In genomic region chr11:86812981-86813380, GRCh38 we compare ENCODE assay signal across 21 cellular contexts. TPM values are rescaled to one million over a fixed set of nuclear protein-coding genes. Genes with fewer than 3 reads are reported as not detected.
A peak's percentile ranks its signal among the peaks of the same experiment; 100 is the strongest.
DNase-seq lines count a peak whose midpoint lies in the region; ATAC-seq, FAIRE-seq and TF ChIP-seq lines count a peak whose summit lies in the region.
"Had no signal": no experiment of that assay in that cellular context is flagged by ENCODE, and none has a peak within 500 bp of the region (broad histone marks: within the 10 kb centered on the region; RNA-seq: fewer than 3 reads in every experiment).

No MANE protein-coding gene starts in this region.

- H3K4me1 ChIP-seq in GM12878 (ENCODE audit: control insufficient read depth, insufficient read depth, low read length) = no peaks in the 10 kb centered on the region
- H3K4me1 ChIP-seq in tibial artery = peaks cover 2 to 93% (median 60%) of the 10 kb centered on the region in 4 donors

- H3K27me3 ChIP-seq in GM12878 (replicated peaks in 1 of 2; ENCODE audit: control insufficient read depth in 2 of 2, insufficient read depth in 2 of 2, low read length in 1 of 2) (no peaks in the 10 kb centered on the region; a peak in 2 of 4 replicates), tibial artery (no peaks in the 10 kb centered on the region)
- H3K27me3 ChIP-seq: ascending aorta had no signal

- no peaks in the 10 kb centered on the region for H4K20me1 ChIP-seq in GM12878 (ENCODE audit: control insufficient read depth, insufficient read depth)

- peak; percentile 39 for DNase-seq in DMS53 (lab: John Stamatoyannopoulos, UW)
- no peak for DNase-seq in DMS53 treated with DMSO at 0.1 percent for 48 hours (lab: John Stamatoyannopoulos, UW; ENCODE audit: unreplicated experiment)
- no peak for DNase-seq in GM12878 (ENCODE audit: low read depth, low spot score)
- no peak for DNase-seq in tibial artery
- DNase-seq in NCI-H82 treated with DMSO at 0.1 percent for 48 hours (lab: John Stamatoyannopoulos, UW; ENCODE audit: unreplicated experiment) = no peak
- no peak for DNase-seq in UCSD-AML1 (lab: John Stamatoyannopoulos, UW; ENCODE audit: unreplicated experiment)
- DNase-seq in NCI-H2081 (lab: John Stamatoyannopoulos, UW) = no peak
- DNase-seq: 8988T; activated B cell treated with CpG ODN at 0.5 μM for 24 hours; activated CD8-positive, alpha-beta memory T cell treated with anti-CD3 and anti-CD28 coated beads, Interleukin-2, amount 10 ng/mL, durations not matched to agents 7 days and 5 days; activated naive CD4-positive, alpha-beta T cell treated with Interleukin-2 at 50 U/mL for 16 hours; C1 segment of cervical spinal cord; DMS79 treated with DMSO at 0.1 percent for 48 hours; left cardiac atrium; NCI-H1105; Right ventricle myocardium superior; stimulated activated CD4-positive, alpha-beta T cell treated with anti-CD3 and anti-CD28 coated beads, Interleukin-4, amount 100 ng/mL, for 4 hours; T-helper 17 cell had no signal

- ATAC-seq in HG02852 (IDR thresholded peaks at IDR 0.05; ENCODE audit: unreplicated experiment) (peak; percentile 55), GM12878 (peak; percentile 59)
- ATAC-seq: activated CD8-positive, alpha-beta memory T cell treated with anti-CD3 and anti-CD28 coated beads, Interleukin-2, amount 10 ng/mL, durations not matched to agents 7 days and 5 days; T-helper 17 cell had no signal

- SMC1A ChIA-PET in GM12878 (lab: Charles Lee; ENCODE audit: uncharacterized antibody, unreplicated experiment) = interaction anchor here (0.6 kb wide), 1 partner anchor 12 kb away, joined by 3 read pairs; no protein-coding TSS in a partner anchor

- no peak for TF ChIP-seq RAD21 in GM12878 (IDR thresholded peaks at IDR 0.05; ENCODE audit: insufficient read depth, low read depth, low read length)

- H3K9me3 ChIP-seq in GM12878 (replicated peaks; ENCODE audit: control insufficient read depth, insufficient read depth, low read length) (no peaks in the 10 kb centered on the region), tibial artery (no peaks in the 10 kb centered on the region)
- H3K9me3 ChIP-seq: ascending aorta had no signal

- POLR2A ChIA-PET in GM12878 (lab: Charles Lee) = interaction anchor here (0.6 kb wide), 1 partner anchor 356 kb away, joined by 3 read pairs; no protein-coding TSS in a partner anchor

- no peak for FAIRE-seq in GM12878 (lab: Jason Lieb, UNC)
- FAIRE-seq: endometrium had no signal

- H3K27ac ChIP-seq in GM12878 (ENCODE audit: control insufficient read depth, insufficient read depth) = no peak overlapping the region
- H3K27ac ChIP-seq in tibial artery = peak overlapping the region; percentile 86 to 87

- H3K4me3 ChIP-seq in GM12878 = no peak overlapping the region
- no peak overlapping the region for H3K4me3 ChIP-seq in tibial artery
- H3K4me3 ChIP-seq: ascending aorta had no signal

- H3K4me2 ChIP-seq in GM12878 (ENCODE audit: control insufficient read depth, insufficient read depth) = no peak overlapping the region

- no TSS peak for BruUV-seq in GM12878 (replicated peaks; lab: Mats Ljungman, UMichigan)

- in situ Hi-C loops in GM12878 (cut with MboI) = loop anchor here (10.0 to 25.0 kb wide), 3 partner anchors 198 to 1226 kb away; partner anchors contain the start of gene CCDC83

- H3K36me3 ChIP-seq in GM12878 (ENCODE audit: control insufficient read depth in 2 of 2, insufficient read depth in 2 of 2, low read length in 1 of 2) = no peaks in the 10 kb centered on the region
- peaks cover 4 to 8% (median 7%) of the 10 kb centered on the region in 3 donors for H3K36me3 ChIP-seq in tibial artery

- H3K79me2 ChIP-seq in GM12878 (ENCODE audit: control insufficient read depth, insufficient read depth, low read length) = no peaks in the 10 kb centered on the region

- intact Hi-C loops in GM12878 (cut with micrococcal nuclease; ENCODE audit: unreplicated experiment) = no loop called here
- intact Hi-C loops in tibial artery (cut with DNase I; ENCODE audit: low total_unique reads) = no loop called here

- no peak overlapping the region for H3K9ac ChIP-seq in GM12878 (ENCODE audit: control insufficient read depth, insufficient read depth, low read length)

- WGBS in GM12878 (ENCODE audit: insufficient coverage, insufficient replicate concordance, low lambda C conversion rate, missing lambda C conversion rate) = 0% methylated on average over 1 of the region's 1 CpG

- H2AFZ ChIP-seq in GM12878 (ENCODE audit: control insufficient read depth, low read depth, low read length) = no peak overlapping the region

- no peak for TF ChIP-seq POLR2A in GM12878 (IDR thresholded peaks at IDR 0.05; ENCODE audit: low read depth, low read length)

- no peak for TF ChIP-seq CTCF in GM12878 (IDR thresholded peaks at IDR 0.05 in 2 of 3, conservative IDR thresholded peaks at IDR 0.05 in 1 of 3; ENCODE audit: control insufficient read depth in 2 of 3, extremely low read depth in 1 of 3, insufficient read depth in 1 of 3, low read depth in 3 of 3, low read length in 3 of 3)
- no peak for TF ChIP-seq CTCF in tibial artery (IDR thresholded peaks at IDR 0.05)

- CTCF ChIA-PET in GM12878 (lab: Yijun Ruan, JAX) = interaction anchor here (0.6 to 1.9 kb wide), 5 partner anchors 14 to 358 kb away, joined by 3 to 8 read pairs (median 4); no protein-coding TSS in a partner anchor

- RAD21 ChIA-PET in GM12878 (lab: Charles Lee; ENCODE audit: unreplicated experiment) = interaction anchor here (0.9 kb wide), 1 partner anchor 355 kb away, joined by 4 read pairs; no protein-coding TSS in a partner anchor

- TF ChIP-seq EP300 in GM12878 (IDR thresholded peaks at IDR 0.05; ENCODE audit: borderline replicate concordance in 1 of 2, control insufficient read depth in 1 of 2, low read depth in 2 of 2, low read length in 2 of 2) = no peak

TF ChIP-seq in GM12878, 131 proteins besides CTCF, POLR2A, EP300 and RAD21 (continues in another document):
- TF ChIP-seq ZNF622 (IDR thresholded peaks at IDR 0.05) (no peak), USF2 (IDR thresholded peaks at IDR 0.05; ENCODE audit: borderline replicate concordance, low read depth, low read length) (no peak), TCF7 (IDR thresholded peaks at IDR 0.05; ENCODE audit: borderline replicate concordance) (no peak), PML (IDR thresholded peaks at IDR 0.05; ENCODE audit: low read length) (no peak), IRF5 (IDR thresholded peaks at IDR 0.05; ENCODE audit: borderline replicate concordance) (no peak), CHD1 (IDR thresholded peaks at IDR 0.05; ENCODE audit: low read depth, low read length) (no peak), SKIL (IDR thresholded peaks at IDR 0.05; ENCODE audit: low read depth, poor library complexity, severe bottlenecking) (no peak), MEF2A (IDR thresholded peaks at IDR 0.05; ENCODE audit: insufficient read depth, low read depth, low read length) (no peak), FOS (IDR thresholded peaks at IDR 0.05; ENCODE audit: borderline replicate concordance, extremely low read depth, insufficient read length) (no peak)

RNA-seq across cellular contexts. Expression of gene PRSS23, which starts 12.6 kb away (rescaled TPM):
- not detected in 2 replicates for total RNA-seq in GM12878 (2013; cell fraction: nucleolus; rRNA removed)
- total RNA-seq in GM12878 (2014; rRNA removed) (0.05 TPM in 1 of 2 replicates, not detected in the other), GM12878 (2014; rRNA removed; fragmentation: Illumina TruSeq; extraction: Trizol) (not detected in 2 replicates), GM12878 (2021) (0.13 and 0.21 TPM in 2 replicates)
- polyA plus RNA-seq in GM12878 (2011; ENCODE audit: low read depth) = not detected
- polyA plus RNA-seq in GM12878 (2011; rRNA removed) (0.04 and 0.16 TPM in 2 replicates), GM12878 (2014; fragmentation: Illumina TruSeq; extraction: Trizol) (0.03 TPM in 1 of 2 replicates, not detected in the other), GM12878 (2014; fragmentation: Nextera tagmentation; extraction: Ambion mirVana) (not detected), GM12878 (2014; rRNA removed) (0.05 TPM in 1 of 2 replicates, not detected in the other), GM12878 (2016; fragmentation: Nextera tagmentation; extraction: Ambion mirVana) (under 1 TPM in 1 of 2 experiments, not detected in 1; 0.39 TPM)
- 0.03 and 0.05 TPM in 2 replicates for polyA plus RNA-seq in GM12878 (2011; cell fraction: cytosol; rRNA removed)
- polyA plus RNA-seq in GM12878 (2011; cell fraction: nucleus; rRNA removed) = not detected in 2 replicates
- polyA plus RNA-seq in GM12878 (2012) = not detected in 2 replicates
- polyA minus RNA-seq in GM12878 (2011; rRNA and poly(A)+ RNA removed) = 0.37 TPM in 1 of 2 replicates, not detected in the other
- polyA minus RNA-seq in GM12878 (2011; cell fraction: cytosol; rRNA and poly(A)+ RNA removed) = 4.8 and 6.5 TPM in 2 replicates
- 0.57 TPM in 1 of 2 replicates, not detected in the other for polyA minus RNA-seq in GM12878 (2011; cell fraction: nucleus; rRNA and poly(A)+ RNA removed)
- total RNA-seq: activated B cell treated with CpG ODN at 0.5 μM for 24 hours, T-helper 17 cell had no signal
